ENCODE assay signal across 8 cellular contexts in genomic region chr14:81170104-81170828, GRCh38. TPM values are rescaled to one million over a fixed set of nuclear protein-coding genes. Genes with fewer than 3 reads are reported as not detected.
A peak's percentile ranks its signal among the peaks of the same experiment; 100 is the strongest.
DNase-seq lines count a peak whose midpoint lies in the region; TF ChIP-seq lines count a peak whose summit lies in the region.

No MANE protein-coding gene starts in this region.

- no peaks in the 10 kb centered on the region for H3K36me3 ChIP-seq in MM.1S (replicated peaks; ENCODE audit: insufficient read depth, low read length)
- H3K36me3 ChIP-seq in suprapubic skin: no peaks in the 10 kb centered on the region

- peak overlapping the region; percentile 94 for H3K27ac ChIP-seq in MM.1S (ENCODE audit: low read length)
- peak overlapping the region; percentile 96 for H3K27ac ChIP-seq in suprapubic skin

- no peaks in the 10 kb centered on the region for H4K20me1 ChIP-seq in MM.1S (ENCODE audit: insufficient read depth, low read length)

- under 1% methylated on average over 8 of the region's 28 CpGs for WGBS in suprapubic skin

- H2AFZ ChIP-seq in MM.1S (ENCODE audit: low read length): peak overlapping the region; percentile 81

- H3K9me2 ChIP-seq in MM.1S (replicated peaks; ENCODE audit: insufficient read depth, low read length): no peaks in the 10 kb centered on the region

- H3K4me1 ChIP-seq in MM.1S (ENCODE audit: low read length): peaks cover 9% of the 10 kb centered on the region; the same call in 1 of the 2 replicates
- H3K4me1 ChIP-seq in suprapubic skin: peaks cover 20% of the 10 kb centered on the region

- TF ChIP-seq CTCF in MM.1S (IDR thresholded peaks at IDR 0.05; ENCODE audit: low read length): peak; percentile 63
- TF ChIP-seq CTCF in suprapubic skin (IDR thresholded peaks at IDR 0.05): peak; percentile 64 to 87

- H3K9me3 ChIP-seq in MM.1S (replicated peaks; ENCODE audit: insufficient read depth, low read length) (no peaks in the 10 kb centered on the region), suprapubic skin (no peaks in the 10 kb centered on the region)

- TF ChIP-seq POLR2A in suprapubic skin (IDR thresholded peaks at IDR 0.05): peak in 1 of 2 donors; percentile 50

- H3K9ac ChIP-seq in MM.1S (ENCODE audit: low read length): peak overlapping the region; percentile 84

- DNase-seq in GM03348 (ENCODE audit: low spot score): peak; percentile 95
- peak; percentile 82 for DNase-seq in HCEC 1CT
- DNase-seq in MM.1S: peak; percentile 84
- peak; percentile 7 for DNase-seq in SIG-M5 (lab: John Stamatoyannopoulos, UW)
- peak; percentile 91 for DNase-seq in activated naive CD4-positive, alpha-beta T cell treated with Interleukin-2 at 50 U/mL for 16 hours
- DNase-seq in germinal center (ENCODE audit: low spot score): peak; percentile 89
- DNase-seq in non-pigmented ciliary epithelial cell (ENCODE audit: low read depth): peak; percentile 48
- DNase-seq in suprapubic skin (ENCODE audit: low spot score in 2 of 2): peak; percentile 95 to 96

- peaks cover 4% of the 10 kb centered on the region for H3F3A ChIP-seq in MM.1S (ENCODE audit: insufficient read depth, low read length)

- H3K27me3 ChIP-seq in MM.1S (replicated peaks; ENCODE audit: insufficient read depth, low read length) (no peaks in the 10 kb centered on the region), suprapubic skin (no peaks in the 10 kb centered on the region)

- TF ChIP-seq EP300 in suprapubic skin (IDR thresholded peaks at IDR 0.05): no peak

- peak overlapping the region; percentile 95 for H3K4me2 ChIP-seq in MM.1S (ENCODE audit: low read depth, low read length)

- no peaks in the 10 kb centered on the region for H3K79me2 ChIP-seq in MM.1S (ENCODE audit: low read length)

- H3K4me3 ChIP-seq in MM.1S (ENCODE audit: low read length) (peak overlapping the region; percentile 74), suprapubic skin (peak overlapping the region; percentile 81)

RNA-seq across cellular contexts. Expression of gene GTF2A1, which starts 50.5 kb away (rescaled TPM):
- 10 to 100 TPM; 27.7 to 50.0 (median 35.6) TPM for total RNA-seq in suprapubic skin

Comparison
In these comparisons a context has a peak if more than half of its experiments do, and no peak if none do; other contexts are left out.
1. Peak in every context shown above with its lines: DNase-seq, H3K4me3 ChIP-seq and H3K27ac ChIP-seq.
2. DNase-seq: peak in every context shown above with its lines; median percentile 96 in suprapubic skin; 95 in GM03348; 91 in activated naive CD4-positive, alpha-beta T cell treated with Interleukin-2 at 50 U/mL for 16 hours; 89 in germinal center; 84 in MM.1S; 82 in HCEC 1CT; 48 in non-pigmented ciliary epithelial cell; 7 in SIG-M5.